Comparison of ENCODE assay signal across 24 cellular contexts in the genomic region with DNA sequence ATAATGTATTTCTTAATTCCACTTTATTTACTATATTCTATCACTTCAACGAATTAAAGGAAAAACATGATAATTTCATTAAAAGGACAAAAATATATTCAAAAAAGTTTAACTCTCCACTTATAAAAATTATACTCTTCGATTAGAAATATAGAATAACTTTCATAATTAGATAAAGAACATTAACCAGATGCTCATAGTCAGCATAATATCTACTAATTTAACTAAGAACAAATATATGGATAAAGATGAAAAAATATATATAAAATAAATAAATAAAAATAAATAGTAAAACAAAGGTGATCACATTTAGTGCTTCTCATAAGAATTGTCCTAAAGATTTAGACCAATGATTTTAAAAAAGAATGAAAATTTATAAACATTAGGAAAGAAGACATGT.
"Had no signal": no experiment of that assay in that cellular context is flagged by ENCODE, and none has a peak within 500 bp of the region (broad histone marks: within the 10 kb centered on the region; RNA-seq: fewer than 3 reads in every experiment).

No MANE protein-coding gene starts in this region.

- H3K9me3 ChIP-seq: neutrophil, right atrium auricular region, right lobe of liver, suprapubic skin, thoracic aorta, upper lobe of right lung had no signal

- H3K4me3 ChIP-seq: left ventricle myocardium inferior, lung, neural progenitor cell, right atrium auricular region, right lobe of liver, suprapubic skin, thoracic aorta, tibial artery, upper lobe of right lung had no signal

- H3K27me3 ChIP-seq: neural progenitor cell, neutrophil, right atrium auricular region, right lobe of liver, suprapubic skin, tibial artery, upper lobe of right lung had no signal

- H3K36me3 ChIP-seq: left ventricle myocardium inferior, neural progenitor cell, neutrophil, right atrium auricular region, right lobe of liver, suprapubic skin, thoracic aorta, tibial artery, upper lobe of right lung had no signal

- ATAC-seq: natural killer cell; right lobe of liver; stimulated activated effector memory CD8-positive, alpha-beta T cell treated with anti-CD3 and anti-CD28 coated beads, Interleukin-12 subunit alpha, Interleukin-12 subunit beta, amount 100 ng/mL, for 72 hours; upper lobe of right lung had no signal

- H3K4me2 ChIP-seq: neural progenitor cell had no signal

- H2AFZ ChIP-seq: neural progenitor cell had no signal

- H3K27ac ChIP-seq: left ventricle myocardium inferior, neural progenitor cell, neutrophil, right atrium auricular region, right lobe of liver, suprapubic skin, thoracic aorta, tibial artery, upper lobe of right lung had no signal

- H3K9ac ChIP-seq: neural progenitor cell had no signal

- FAIRE-seq: islet of Langerhans, urothelium cell line had no signal

- DNase-seq: hypothalamus; immature natural killer cell; left ventricle myocardium inferior; naive B cell; natural killer cell; nephron progenitor cell; occipital lobe; right lobe of liver; stimulated activated CD4-positive, alpha-beta T cell treated with anti-CD3 and anti-CD28 coated beads, Interleukin-12 subunit alpha, Interleukin-12 subunit beta, amount 100 ng/mL, for 4 hours; stimulated activated CD4-positive, alpha-beta T cell treated with anti-CD3 and anti-CD28 coated beads, Interleukin-15, amount 100 ng/mL, for 24 hours; stimulated activated CD4-positive, alpha-beta T cell treated with anti-CD3 and anti-CD28 coated beads, Interleukin-4, amount 100 ng/mL, for 24 hours; stimulated activated naive CD4-positive, alpha-beta T cell; tibial artery; trophoblast cell; upper lobe of right lung had no signal

- H3K4me1 ChIP-seq: left ventricle myocardium inferior, neural progenitor cell, right atrium auricular region, right lobe of liver, suprapubic skin, tibial artery, upper lobe of right lung had no signal
